ENCODE assay signal across 3 cellular contexts in the genomic region with DNA sequence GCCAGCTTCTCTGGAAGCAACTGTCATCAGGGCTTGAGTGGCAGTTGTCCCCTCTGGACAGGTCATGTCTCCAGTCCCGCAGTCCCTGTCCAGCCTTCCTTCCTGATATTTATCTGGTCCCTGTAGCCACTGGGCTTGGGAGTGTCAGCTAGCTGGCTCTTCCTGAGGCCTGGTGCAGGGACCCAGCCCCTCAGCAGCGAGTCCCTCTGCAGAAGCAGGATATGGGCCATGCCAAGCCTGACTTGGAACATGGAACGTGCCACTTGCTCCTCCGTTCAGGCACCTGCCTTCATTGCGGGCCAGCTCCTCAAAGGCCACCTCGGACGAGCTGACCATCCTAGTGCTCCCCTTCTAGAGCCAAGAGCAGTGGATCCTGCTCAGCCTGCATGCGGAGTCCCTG.
TF ChIP-seq lines count a peak whose summit lies in the region.

No MANE protein-coding gene starts in this region.

TF ChIP-seq in HEK293, 187 proteins besides CTCF, POLR2A, EP300 and RAD21:
- TF ChIP-seq, protein P1, sequence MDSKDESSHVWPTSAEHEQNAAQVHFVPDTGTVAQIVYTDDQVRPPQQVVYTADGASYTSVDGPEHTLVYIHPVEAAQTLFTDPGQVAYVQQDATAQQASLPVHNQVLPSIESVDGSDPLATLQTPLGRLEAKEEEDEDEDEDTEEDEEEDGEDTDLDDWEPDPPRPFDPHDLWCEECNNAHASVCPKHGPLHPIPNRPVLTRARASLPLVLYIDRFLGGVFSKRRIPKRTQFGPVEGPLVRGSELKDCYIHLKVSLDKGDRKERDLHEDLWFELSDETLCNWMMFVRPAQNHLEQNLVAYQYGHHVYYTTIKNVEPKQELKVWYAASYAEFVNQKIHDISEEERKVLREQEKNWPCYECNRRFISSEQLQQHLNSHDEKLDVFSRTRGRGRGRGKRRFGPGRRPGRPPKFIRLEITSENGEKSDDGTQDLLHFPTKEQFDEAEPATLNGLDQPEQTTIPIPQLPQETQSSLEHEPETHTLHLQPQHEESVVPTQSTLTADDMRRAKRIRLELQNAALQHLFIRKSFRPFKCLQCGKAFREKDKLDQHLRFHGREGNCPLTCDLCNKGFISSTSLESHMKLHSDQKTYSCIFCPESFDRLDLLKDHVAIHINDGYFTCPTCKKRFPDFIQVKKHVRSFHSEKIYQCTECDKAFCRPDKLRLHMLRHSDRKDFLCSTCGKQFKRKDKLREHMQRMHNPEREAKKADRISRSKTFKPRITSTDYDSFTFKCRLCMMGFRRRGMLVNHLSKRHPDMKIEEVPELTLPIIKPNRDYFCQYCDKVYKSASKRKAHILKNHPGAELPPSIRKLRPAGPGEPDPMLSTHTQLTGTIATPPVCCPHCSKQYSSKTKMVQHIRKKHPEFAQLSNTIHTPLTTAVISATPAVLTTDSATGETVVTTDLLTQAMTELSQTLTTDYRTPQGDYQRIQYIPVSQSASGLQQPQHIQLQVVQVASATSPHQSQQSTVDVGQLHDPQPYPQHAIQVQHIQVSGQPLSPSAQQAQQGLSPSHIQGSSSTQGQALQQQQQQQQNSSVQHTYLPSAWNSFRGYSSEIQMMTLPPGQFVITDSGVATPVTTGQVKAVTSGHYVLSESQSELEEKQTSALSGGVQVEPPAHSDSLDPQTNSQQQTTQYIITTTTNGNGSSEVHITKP (tag by site-specific recombination; IDR thresholded peaks at IDR 0.05) = peak; percentile 18; the same call in 1 of the 2 replicates
- TF ChIP-seq MEIS1 (CRISPR knock-in tag; IDR thresholded peaks at IDR 0.05; ENCODE audit: borderline replicate concordance) = no peak
TF ChIP-seq in HEK293: peak in this region for 1.

TF ChIP-seq in IMR-90, 13 proteins besides CTCF, POLR2A, EP300 and RAD21:
- TF ChIP-seq USF2 (IDR thresholded peaks at IDR 0.05; ENCODE audit: low read depth, low read length) = no peak
- TF ChIP-seq SMC3 (IDR thresholded peaks at IDR 0.05; ENCODE audit: low read depth, low read length) = no peak
- TF ChIP-seq ELK1 (IDR thresholded peaks at IDR 0.05; ENCODE audit: borderline replicate concordance, low read depth, low read length) = no peak
- no peak for TF ChIP-seq RFX5 (IDR thresholded peaks at IDR 0.05; ENCODE audit: low read depth, low read length)

TF ChIP-seq in H1, 55 proteins besides CTCF, POLR2A, EP300 and RAD21:
- TF ChIP-seq TAF7 (optimal IDR thresholded peaks at IDR 0.05; ENCODE audit: borderline replicate concordance, low read depth, low read length) (no peak), CTBP2 (IDR thresholded peaks at IDR 0.05; ENCODE audit: borderline replicate concordance, insufficient read depth, insufficient read length, low read length) (no peak), PHF8 (conservative IDR thresholded peaks at IDR 0.05; ENCODE audit: low read depth, low read length) (no peak), SIRT6 (IDR thresholded peaks at IDR 0.05; ENCODE audit: low read length) (no peak), JUN (IDR thresholded peaks at IDR 0.05; ENCODE audit: low read depth, low read length) (no peak), HDAC6 (IDR thresholded peaks at IDR 0.05; ENCODE audit: low read depth, low read length) (no peak), RBBP5 (IDR thresholded peaks at IDR 0.05; ENCODE audit: borderline replicate concordance, low read depth, low read length) (no peak), GTF2F1 (IDR thresholded peaks at IDR 0.05; ENCODE audit: borderline replicate concordance, low read depth, low read length) (no peak), TEAD4 (IDR thresholded peaks at IDR 0.05; ENCODE audit: low read depth, low read length) (no peak), MAX (IDR thresholded peaks at IDR 0.05) (no peak), USF2 (IDR thresholded peaks at IDR 0.05; ENCODE audit: low read length) (no peak), RFX5 (IDR thresholded peaks at IDR 0.05; ENCODE audit: borderline replicate concordance, low read depth, low read length) (no peak), SP1 (IDR thresholded peaks at IDR 0.05; ENCODE audit: low read depth, low read length) (no peak), ASH2L (IDR thresholded peaks at IDR 0.05; ENCODE audit: low read length) (no peak), FOSL1 (IDR thresholded peaks at IDR 0.05; ENCODE audit: insufficient read depth, low read depth, low read length) (no peak), NRF1 (IDR thresholded peaks at IDR 0.05; ENCODE audit: low read depth, low read length) (no peak), KDM1A (IDR thresholded peaks at IDR 0.05; ENCODE audit: borderline replicate concordance, low read length) (no peak), CHD1 (IDR thresholded peaks at IDR 0.05; ENCODE audit: low read depth, low read length) (no peak)
